In genomic region chr1:168273575-168273974, GRCh38 we compare ENCODE assay signal across 18 cellular contexts.
"Had no signal": no experiment of that assay in that cellular context is flagged by ENCODE, and none has a peak within 500 bp of the region (broad histone marks: within the 10 kb centered on the region; RNA-seq: fewer than 3 reads in every experiment).

No MANE protein-coding gene starts in this region.

- H3K27ac ChIP-seq: esophagus squamous epithelium, foreskin keratinocyte, right lobe of liver, spleen, thoracic aorta, upper lobe of right lung had no signal

- H3K9me3 Mint-ChIP-seq: central memory CD8-positive, alpha-beta T cell had no signal

- H3K27me3 ChIP-seq: esophagus squamous epithelium, foreskin keratinocyte, right lobe of liver, spleen, upper lobe of right lung had no signal

- H3K36me3 Mint-ChIP-seq: brain had no signal

- DNase-seq: activated CD4-positive, alpha-beta T cell treated with anti-CD3 and anti-CD28 coated beads, Interleukin-2, amount 50 U/mL, for 4 hours; activated CD4-positive, CD25-positive, alpha-beta regulatory T cell treated with anti-CD3 and anti-CD28 coated beads, Interleukin-2, amount 50 U/mL, for 72 hours; activated effector memory CD4-positive, alpha-beta T cell treated with Interleukin-2 at 50 U/mL for 16 hours; activated naive CD4-positive, alpha-beta T cell treated with anti-CD3 and anti-CD28 coated beads, Interleukin-2, amount 50 U/mL, for 16 hours; activated T-cell treated with anti-CD3 and anti-CD28 coated beads, Interleukin-2, amount 50 U/mL, for 1 hour; effector CD8-positive, alpha-beta T cell; esophagus squamous epithelium; foreskin keratinocyte; mesendoderm; right lobe of liver; spleen; T-cell; T-helper 9 cell; upper lobe of right lung had no signal

- H3K4me1 Mint-ChIP-seq: brain, nephron had no signal

- H3K4me1 ChIP-seq: esophagus squamous epithelium, right lobe of liver, spleen, upper lobe of right lung had no signal

- H3K27ac Mint-ChIP-seq: brain, nephron, T-cell had no signal

- H3K36me3 ChIP-seq: esophagus squamous epithelium, right lobe of liver, thoracic aorta, upper lobe of right lung had no signal

- H3K27me3 Mint-ChIP-seq: brain; central memory CD8-positive, alpha-beta T cell; T-cell had no signal

- H3K4me3 ChIP-seq: esophagus squamous epithelium, right lobe of liver, spleen, thoracic aorta, upper lobe of right lung had no signal

- H3K4me3 Mint-ChIP-seq: brain; central memory CD8-positive, alpha-beta T cell; nephron; T-cell had no signal

- H3K9me3 ChIP-seq: esophagus squamous epithelium, right lobe of liver, upper lobe of right lung had no signal
